ENCODE assay signal across 7 cellular contexts in the genomic region with DNA sequence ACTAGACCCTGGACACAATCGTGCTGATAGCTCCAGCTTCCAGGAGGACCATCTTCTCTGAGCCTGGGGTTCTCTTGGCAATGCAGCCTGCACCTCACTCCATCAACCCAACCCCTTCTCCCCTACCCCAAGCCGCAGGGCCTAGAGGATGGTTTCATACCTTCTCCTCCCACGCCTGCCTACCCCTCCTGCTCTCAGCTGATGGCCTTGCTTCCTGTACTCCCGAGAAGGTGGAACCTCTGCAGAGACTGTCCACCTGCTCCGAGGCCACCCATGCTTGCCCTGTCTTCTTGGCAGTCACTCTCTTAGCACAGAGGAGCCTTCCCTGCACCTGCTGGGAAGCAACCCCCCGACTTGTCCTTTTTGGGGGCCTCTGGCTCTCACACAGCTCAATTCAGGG.
"Had no signal": no experiment of that assay in that cellular context is flagged by ENCODE, and none has a peak within 500 bp of the region (broad histone marks: within the 10 kb centered on the region; RNA-seq: fewer than 3 reads in every experiment).

No MANE protein-coding gene starts in this region.

- H3K9me3 ChIP-seq: HAP-1 had no signal

- ATAC-seq: HCT116, K562 had no signal

- H3K4me3 ChIP-seq: GM23248, HAP-1, K562 had no signal

- H3K36me3 ChIP-seq: HAP-1 had no signal

- H3K9ac ChIP-seq: GM23248 had no signal

- DNase-seq: GM23248, GOT3, H7, IMR-90 had no signal

- H3K27ac ChIP-seq: GM23248 had no signal

- H2AFZ ChIP-seq: GM23248 had no signal

- H3K4me1 ChIP-seq: HAP-1 had no signal
